2 cellular contexts compared by ENCODE assay signal in the genomic region with DNA sequence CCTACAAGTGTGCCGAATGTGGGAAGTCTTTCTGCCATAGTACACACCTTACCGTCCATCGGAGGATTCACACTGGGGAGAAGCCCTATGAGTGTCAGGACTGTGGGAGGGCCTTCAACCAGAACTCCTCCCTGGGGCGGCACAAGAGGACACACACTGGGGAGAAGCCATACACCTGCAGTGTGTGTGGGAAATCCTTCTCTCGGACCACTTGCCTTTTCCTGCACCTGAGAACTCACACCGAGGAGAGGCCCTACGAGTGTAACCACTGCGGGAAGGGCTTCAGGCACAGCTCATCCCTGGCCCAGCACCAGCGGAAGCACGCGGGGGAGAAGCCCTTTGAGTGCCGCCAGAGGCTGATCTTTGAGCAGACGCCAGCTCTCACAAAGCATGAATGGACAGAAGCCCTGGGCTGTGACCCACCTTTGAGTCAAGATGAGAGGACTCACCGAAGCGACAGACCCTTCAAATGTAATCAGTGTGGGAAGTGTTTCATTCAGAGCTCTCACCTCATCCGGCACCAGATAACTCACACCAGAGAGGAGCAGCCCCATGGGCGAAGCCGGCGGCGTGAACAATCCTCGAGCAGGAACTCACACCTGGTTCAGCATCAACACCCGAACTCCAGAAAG.
TF ChIP-seq lines count a peak whose summit lies in the region.

No MANE protein-coding gene starts in this region.

TF ChIP-seq in HCT116, 20 proteins besides CTCF, POLR2A, EP300 and RAD21:
- TF ChIP-seq ZNF274 (IDR thresholded peaks at IDR 0.05; ENCODE audit: low read depth, low read length) (peak; percentile 66), SIN3A (IDR thresholded peaks at IDR 0.05; ENCODE audit: low read depth) (no peak)
- TF ChIP-seq, protein P1, sequence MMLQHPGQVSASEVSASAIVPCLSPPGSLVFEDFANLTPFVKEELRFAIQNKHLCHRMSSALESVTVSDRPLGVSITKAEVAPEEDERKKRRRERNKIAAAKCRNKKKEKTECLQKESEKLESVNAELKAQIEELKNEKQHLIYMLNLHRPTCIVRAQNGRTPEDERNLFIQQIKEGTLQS (IDR thresholded peaks at IDR 0.05) = no peak

TF ChIP-seq in K562, 482 proteins besides CTCF, POLR2A, EP300 and RAD21:
- TF ChIP-seq ZNF75A (CRISPR knock-in tag; IDR thresholded peaks at IDR 0.05) (peak; percentile 78; the same call in 1 of the 2 replicates), ZFPM2 (CRISPR knock-in tag; IDR thresholded peaks at IDR 0.05) (no peak), SMAD3 (CRISPR knock-in tag; conservative IDR thresholded peaks at IDR 0.05) (no peak), CBFA2T2 (conservative IDR thresholded peaks at IDR 0.05) (no peak), PURB (CRISPR knock-in tag; IDR thresholded peaks at IDR 0.05; ENCODE audit: low read depth) (no peak), GATAD2A (IDR thresholded peaks at IDR 0.05) (no peak)
